8 cellular contexts compared by ENCODE assay signal in the genomic region with DNA sequence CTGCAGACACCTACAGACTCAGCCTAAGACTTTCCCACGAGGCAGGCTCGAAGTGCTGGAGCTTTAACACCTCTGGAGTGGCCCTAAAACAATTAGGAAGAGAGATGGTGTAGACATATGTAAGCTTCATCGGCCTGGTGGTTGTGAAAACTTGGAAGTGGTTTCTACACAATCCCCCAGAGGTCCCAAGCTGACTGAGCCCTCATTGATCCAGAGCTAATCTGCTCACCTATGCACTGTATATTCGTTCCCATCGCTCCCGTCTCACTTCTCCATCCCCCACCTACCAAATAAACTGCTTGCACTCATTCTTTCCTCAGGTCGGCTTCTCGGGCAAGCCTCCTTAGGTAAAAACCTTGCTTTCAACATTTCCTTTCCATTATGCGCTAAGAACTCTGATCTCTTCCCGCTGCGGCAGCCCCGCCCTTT. TPM values are rescaled to one million over a fixed set of nuclear protein-coding genes. Genes with fewer than 3 reads are reported as not detected.
A peak's percentile ranks its signal among the peaks of the same experiment; 100 is the strongest.
DNase-seq lines count a peak whose midpoint lies in the region; ATAC-seq and TF ChIP-seq lines count a peak whose summit lies in the region.
"Had no signal": no experiment of that assay in that cellular context is flagged by ENCODE, and none has a peak within 500 bp of the region (broad histone marks: within the 10 kb centered on the region; RNA-seq: fewer than 3 reads in every experiment).

No MANE protein-coding gene starts in this region.

- H3K4me3 ChIP-seq in right atrium auricular region, result peak overlapping the region; percentile 59 to 67
- H3K4me3 ChIP-seq in PC-3 (ENCODE audit: low read length), result no peak overlapping the region
- H3K4me3 ChIP-seq: SJSA1 had no signal

- peaks cover 0 to 10% of the 10 kb centered on the region in 2 donors for H3K4me1 ChIP-seq in right atrium auricular region
- H3K4me1 ChIP-seq in PC-3 (ENCODE audit: insufficient read depth, low read length), result no peaks in the 10 kb centered on the region
- H3K4me1 ChIP-seq: SJSA1 had no signal

- ATAC-seq in GM21825 (IDR thresholded peaks at IDR 0.05; ENCODE audit: unreplicated experiment) (peak; percentile 24), PC-3 (no peak)
- ATAC-seq in stimulated activated effector memory CD8-positive, alpha-beta T cell treated with anti-CD3 and anti-CD28 coated beads, Interleukin-12 subunit alpha, Interleukin-12 subunit beta, amount 100 ng/mL, for 72 hours, result peak; percentile 24

- intact Hi-C loops in PC-3 (cut with micrococcal nuclease), result no loop called here

- no peak for TF ChIP-seq CTCF in RWPE1 (conservative IDR thresholded peaks at IDR 0.05; ENCODE audit: low read depth)
- no peak for TF ChIP-seq CTCF in right atrium auricular region (IDR thresholded peaks at IDR 0.05)
- no peak for TF ChIP-seq CTCF in PC-3 (conservative IDR thresholded peaks at IDR 0.05; ENCODE audit: low read depth, low read length)

- H3K27ac Mint-ChIP-seq in stimulated activated effector memory CD8-positive, alpha-beta T cell treated with anti-CD3 and anti-CD28 coated beads, Interleukin-12 subunit alpha, Interleukin-12 subunit beta, amount 100 ng/mL, for 72 hours, result no peak overlapping the region

- H3K4me1 Mint-ChIP-seq in stimulated activated effector memory CD8-positive, alpha-beta T cell treated with anti-CD3 and anti-CD28 coated beads, Interleukin-12 subunit alpha, Interleukin-12 subunit beta, amount 100 ng/mL, for 72 hours, result no peaks in the 10 kb centered on the region

- no peak overlapping the region for H3K4me3 Mint-ChIP-seq in stimulated activated effector memory CD8-positive, alpha-beta T cell treated with anti-CD3 and anti-CD28 coated beads, Interleukin-12 subunit alpha, Interleukin-12 subunit beta, amount 100 ng/mL, for 72 hours

- POLR2A ChIA-PET in RWPE1 (lab: Yijun Ruan, JAX; ENCODE audit: low non-redundant PET) (no interaction called here), PC-3 (lab: Charles Lee; ENCODE audit: unreplicated experiment) (no interaction called here)

- no peak overlapping the region for H2AFZ ChIP-seq in PC-3 (ENCODE audit: low read length)

- no peaks in the 10 kb centered on the region for H4K20me1 ChIP-seq in PC-3 (ENCODE audit: low read length)

- H3K9me2 ChIP-seq in PC-3 (replicated peaks; ENCODE audit: low read length), result no peaks in the 10 kb centered on the region

- no peak overlapping the region for H3K4me2 ChIP-seq in PC-3 (ENCODE audit: low read length)

- H3K36me3 Mint-ChIP-seq in stimulated activated effector memory CD8-positive, alpha-beta T cell treated with anti-CD3 and anti-CD28 coated beads, Interleukin-12 subunit alpha, Interleukin-12 subunit beta, amount 100 ng/mL, for 72 hours, result peaks cover 9% of the 10 kb centered on the region

- no peak overlapping the region for H3K9ac ChIP-seq in PC-3 (ENCODE audit: low read length)

- H3K9me3 Mint-ChIP-seq in stimulated activated effector memory CD8-positive, alpha-beta T cell treated with anti-CD3 and anti-CD28 coated beads, Interleukin-12 subunit alpha, Interleukin-12 subunit beta, amount 100 ng/mL, for 72 hours, result peaks cover 8% of the 10 kb centered on the region

- no peaks in the 10 kb centered on the region for H3K27me3 ChIP-seq in right atrium auricular region
- H3K27me3 ChIP-seq in PC-3 (ENCODE audit: low read length), result no peaks in the 10 kb centered on the region
- H3K27me3 ChIP-seq: SJSA1 had no signal

- CTCF ChIA-PET in RWPE1 (lab: Yijun Ruan, JAX) (no interaction called here), PC-3 (lab: Charles Lee) (no interaction called here)

- BruUV-seq in PC-3 (replicated peaks; lab: Mats Ljungman, UMichigan), result no TSS peak

- DNase-seq in RWPE1 (ENCODE audit: low spot score), result peak; percentile 3
- DNase-seq in right atrium auricular region (ENCODE audit: low spot score), result no peak
- DNase-seq in stimulated activated effector memory CD8-positive, alpha-beta T cell treated with anti-CD3 and anti-CD28 coated beads, Interleukin-12 subunit alpha, Interleukin-12 subunit beta, amount 100 ng/mL, for 72 hours (ENCODE audit: low spot score in 2 of 2), result no peak
- DNase-seq in activated CD8-positive, alpha-beta memory T cell treated with anti-CD3 and anti-CD28 coated beads for 24 hours, result no peak
- no peak for DNase-seq in glomerular visceral epithelial cell (ENCODE audit: extremely low spot score)
- no peak for DNase-seq in PC-3

- no peaks in the 10 kb centered on the region for H3K9me3 ChIP-seq in right atrium auricular region
- 0 out of 2 replicates have a peak, but pooled peaks cover 3% of the 10 kb centered on the region for H3K9me3 ChIP-seq in PC-3 (ENCODE audit: low read length)

- H3K36me3 ChIP-seq in right atrium auricular region (no peaks in the 10 kb centered on the region), PC-3 (ENCODE audit: low read depth, low read length) (no peaks in the 10 kb centered on the region)
- H3K36me3 ChIP-seq: SJSA1 had no signal

- H3F3A ChIP-seq in PC-3 (ENCODE audit: low read length, unreplicated experiment), result no peaks in the 10 kb centered on the region

- H3K79me2 ChIP-seq in PC-3 (ENCODE audit: low read length), result no peaks in the 10 kb centered on the region

- H3K27ac ChIP-seq in RWPE1 (peak overlapping the region; percentile 81), right atrium auricular region (peak overlapping the region; percentile 88 to 91), PC-3 (ENCODE audit: low read length) (no peak overlapping the region)
- H3K27ac ChIP-seq: SJSA1 had no signal

RNA-seq across cellular contexts. Expression of gene ZNF793, which starts 0.8 kb away (rescaled TPM):
- total RNA-seq in right atrium auricular region (1 to 10 TPM; 3.4 to 3.5 TPM), PC-3 (2014; rRNA removed) (not detected in 2 replicates)

RNA-seq across cellular contexts. Expression of gene ZNF570, which starts 36.8 kb away (rescaled TPM):
- 1 to 10 TPM; 6.6 to 7.8 TPM for total RNA-seq in right atrium auricular region
- total RNA-seq in PC-3 (2014; rRNA removed), result 0.07 and 0.63 TPM in 2 replicates

RNA-seq across cellular contexts. Expression of gene ZNF569, which starts 38.7 kb away (rescaled TPM):
- total RNA-seq in right atrium auricular region (1 to 10 TPM; 3.1 to 5.1 TPM), PC-3 (2014; rRNA removed) (1.5 and 2.0 TPM in 2 replicates)
